Comparison of ENCODE assay signal across 10 cellular contexts in genomic region chr20:48897298-48898044, GRCh38. TPM values are rescaled to one million over a fixed set of nuclear protein-coding genes. Genes with fewer than 3 reads are reported as not detected.
DNase-seq lines count a peak whose midpoint lies in the region; ATAC-seq, FAIRE-seq and TF ChIP-seq lines count a peak whose summit lies in the region.
"Had no signal": no experiment of that assay in that cellular context is flagged by ENCODE, and none has a peak within 500 bp of the region (broad histone marks: within the 10 kb centered on the region; RNA-seq: fewer than 3 reads in every experiment).

No MANE protein-coding gene starts in this region.

- H3K9me3 ChIP-seq in keratinocyte (ENCODE audit: control insufficient read depth, low read depth, low read length), result peaks cover 3% of the 10 kb centered on the region

- no peaks in the 10 kb centered on the region for H3K9me1 ChIP-seq in keratinocyte (ENCODE audit: control insufficient read depth, extremely low read depth, insufficient read depth, low read length)

- no peak overlapping the region for H3K4me3 ChIP-seq in keratinocyte (ENCODE audit: control insufficient read depth in 2 of 3, extremely low read depth in 1 of 3, insufficient read depth in 2 of 3, low read depth in 1 of 3, low read length in 3 of 3)

- dilution Hi-C loops in keratinocyte (cut with MboI; ENCODE audit: extremely low pct_ligation_motif_present, low sequenced_read_pairs), result no loop called here

- peaks cover 5% of the 10 kb centered on the region for H3K27me3 ChIP-seq in keratinocyte (ENCODE audit: control insufficient read depth, extremely low read depth, insufficient read depth, low read length)

- peaks cover 13% of the 10 kb centered on the region for H3K4me1 ChIP-seq in keratinocyte (ENCODE audit: control insufficient read depth, extremely low read depth, insufficient read depth, low read length)

- FAIRE-seq in keratinocyte (lab: Jason Lieb, UNC), result no peak

- no peak for TF ChIP-seq CTCF in keratinocyte (optimal IDR thresholded peaks at IDR 0.05 in 1 of 3, IDR thresholded peaks at IDR 0.05 in 1 of 3, conservative IDR thresholded peaks at IDR 0.05 in 1 of 3; ENCODE audit: extremely low read depth in 1 of 3, insufficient read depth in 2 of 3, low read length in 3 of 3)

- no peak overlapping the region for H2AFZ ChIP-seq in keratinocyte (ENCODE audit: control insufficient read depth, low read length)

- DNase-seq in ACHN, result peak; percentile 88
- peak; percentile 93 for DNase-seq in HT1080 (ENCODE audit: low read depth)
- peak; percentile 87 for DNase-seq in amniotic epithelial cell (ENCODE audit: low read depth)
- DNase-seq in keratinocyte (ENCODE audit: low read depth, low spot score), result peak; percentile 36
- no peak for DNase-seq in NAMALWA (ENCODE audit: low spot score)
- DNase-seq in putamen (ENCODE audit: low spot score), result no peak
- no peak for DNase-seq in G401 (ENCODE audit: low spot score)
- DNase-seq: Caco-2, MM.1S had no signal

- no peak overlapping the region for H3K9ac ChIP-seq in keratinocyte (ENCODE audit: control insufficient read depth, extremely low read depth, insufficient read depth, low read length)

- peak overlapping the region; percentile 60 for H3K4me2 ChIP-seq in keratinocyte (ENCODE audit: control insufficient read depth, extremely low read depth, insufficient read depth, low read depth, low read length)

- no peaks in the 10 kb centered on the region for H3K79me2 ChIP-seq in keratinocyte (ENCODE audit: control insufficient read depth, insufficient read depth, low read length)

- in situ Hi-C loops in ACHN (cut with HindIII; ENCODE audit: low pct_ligation_motif_present, low pct_unique_long_range_greater_than_20kb, low sequenced_read_pairs), result no loop called here
- in situ Hi-C loops in G401 (cut with HindIII; ENCODE audit: low sequenced_read_pairs), result no loop called here

- peak overlapping the region; percentile 39 for H3K27ac ChIP-seq in keratinocyte (ENCODE audit: control insufficient read depth, insufficient read depth, low read length)

- no peaks in the 10 kb centered on the region for H4K20me1 ChIP-seq in keratinocyte (ENCODE audit: control insufficient read depth, extremely low read depth, insufficient read depth, low read length)

- ATAC-seq in GM19035 (IDR thresholded peaks at IDR 0.05; ENCODE audit: unreplicated experiment), result no peak

- H3K36me3 ChIP-seq in keratinocyte (ENCODE audit: control insufficient read depth in 2 of 2, extremely low read depth in 1 of 2, insufficient read depth in 2 of 2, low read length in 2 of 2), result no peaks in the 10 kb centered on the region

RNA-seq across cellular contexts. Expression of gene ARFGEF2, which starts 24.0 kb away (rescaled TPM):
- total RNA-seq in HT1080 (2014; rRNA removed; shearing (Covaris generic)), result 21.7 and 31.0 TPM in 2 replicates
- 12.6 and 18.1 TPM in 2 replicates for polyA plus RNA-seq in HT1080 (2015; cell fraction: cytosol; rRNA removed)
- 28.6 and 31.9 TPM in 2 replicates for polyA plus RNA-seq in HT1080 (2015; cell fraction: nucleus; rRNA removed)
- polyA plus RNA-seq in keratinocyte, result 14.8 to 19.2 TPM (median 16.0 TPM) in 3 replicates
- polyA plus RNA-seq in keratinocyte (2011; ENCODE audit: low read depth), result 14.3 TPM
- polyA plus RNA-seq in keratinocyte (2011; cell fraction: cytosol; rRNA removed), result 9.2 and 13.4 TPM in 2 replicates
- 19.7 and 23.6 TPM in 2 replicates for polyA plus RNA-seq in keratinocyte (2011; cell fraction: nucleus; rRNA removed)
- 11.0 and 13.2 TPM in 2 replicates for polyA plus RNA-seq in keratinocyte (2012; ENCODE audit: low replicate concordance)
- 28.4 to 76.2 TPM (median 39.1 TPM) in 3 replicates for polyA minus RNA-seq in keratinocyte
- polyA minus RNA-seq in keratinocyte (2011; cell fraction: cytosol; rRNA and poly(A)+ RNA removed), result 19.6 TPM
- 36.6 and 52.2 TPM in 2 replicates for polyA minus RNA-seq in keratinocyte (2011; cell fraction: nucleus; rRNA and poly(A)+ RNA removed)
- total RNA-seq in G401 (2014; rRNA removed; shearing (Covaris generic)), result 16.9 and 23.7 TPM in 2 replicates

Comparison
In these comparisons a context has a peak if more than half of its experiments do, and no peak if none do; other contexts are left out.
1. DNase-seq: peak in ACHN (single experiment), HT1080 (single experiment), amniotic epithelial cell (single experiment) and keratinocyte (single experiment); none in NAMALWA (single experiment), putamen (single experiment) and G401 (single experiment).